ENCODE assay signal across 11 cellular contexts in genomic region chr16:17173134-17173729, GRCh38.
DNase-seq lines count a peak whose midpoint lies in the region; ATAC-seq, FAIRE-seq and TF ChIP-seq lines count a peak whose summit lies in the region.
"Had no signal": no experiment of that assay in that cellular context is flagged by ENCODE, and none has a peak within 500 bp of the region (broad histone marks: within the 10 kb centered on the region; RNA-seq: fewer than 3 reads in every experiment).

No MANE protein-coding gene starts in this region.

- H3K9me3 ChIP-seq in astrocyte (ENCODE audit: insufficient read depth, low read depth, low read length): no peaks in the 10 kb centered on the region
- H3K9me3 ChIP-seq in tibial nerve: no peaks in the 10 kb centered on the region
- H3K9me3 ChIP-seq: thoracic aorta had no signal

- H3K4me2 ChIP-seq in astrocyte (ENCODE audit: low read length): peak overlapping the region; percentile 45

- peaks cover 30% of the 10 kb centered on the region for H3K36me3 Mint-ChIP-seq in activated CD4-positive, alpha-beta memory T cell treated with anti-CD3 and anti-CD28 coated beads, Interleukin-2, amount 10 ng/mL, durations not matched to agents 7 days and 5 days (ENCODE audit: low read depth)
- H3K36me3 Mint-ChIP-seq in activated CD4-positive, alpha-beta memory T cell treated with anti-CD3 and anti-CD28 coated beads for 36 hours: no peaks in the 10 kb centered on the region
- peaks cover 6% of the 10 kb centered on the region for H3K36me3 Mint-ChIP-seq in astrocyte (ENCODE audit: low read depth, unreplicated experiment)

- no peak overlapping the region for H3K4me3 Mint-ChIP-seq in activated CD4-positive, alpha-beta memory T cell treated with anti-CD3 and anti-CD28 coated beads, Interleukin-2, amount 10 ng/mL, durations not matched to agents 7 days and 5 days
- H3K4me3 Mint-ChIP-seq in activated CD4-positive, alpha-beta memory T cell treated with anti-CD3 and anti-CD28 coated beads for 36 hours: no peak overlapping the region
- H3K4me3 Mint-ChIP-seq in astrocyte (ENCODE audit: unreplicated experiment): no peak overlapping the region

- H3K36me3 ChIP-seq in astrocyte (ENCODE audit: insufficient read depth, low read length): peaks cover 9% of the 10 kb centered on the region
- H3K36me3 ChIP-seq in tibial nerve: no peaks in the 10 kb centered on the region
- H3K36me3 ChIP-seq: thoracic aorta had no signal

- peaks cover 57% of the 10 kb centered on the region for H4K20me1 ChIP-seq in astrocyte (ENCODE audit: insufficient read depth, low read length)

- H3K27me3 Mint-ChIP-seq in activated CD4-positive, alpha-beta memory T cell treated with anti-CD3 and anti-CD28 coated beads, Interleukin-2, amount 10 ng/mL, durations not matched to agents 7 days and 5 days: no peaks in the 10 kb centered on the region
- H3K27me3 Mint-ChIP-seq in activated CD4-positive, alpha-beta memory T cell treated with anti-CD3 and anti-CD28 coated beads for 36 hours: no peaks in the 10 kb centered on the region
- no peaks in the 10 kb centered on the region for H3K27me3 Mint-ChIP-seq in astrocyte (ENCODE audit: low read depth, unreplicated experiment)

- peak; percentile 19 for DNase-seq in activated CD4-positive, alpha-beta memory T cell treated with anti-CD3 and anti-CD28 coated beads, Interleukin-2, amount 10 ng/mL, durations not matched to agents 7 days and 5 days
- no peak for DNase-seq in activated CD4-positive, alpha-beta memory T cell treated with anti-CD3 and anti-CD28 coated beads for 36 hours
- DNase-seq in astrocyte (ENCODE audit: low read depth) (peak; percentile 79), left colon (peak; percentile 24 to 44), tibial nerve (ENCODE audit: low spot score in 2 of 2) (peak; percentile 18 to 73), T-helper 9 cell (no peak)
- no peak for DNase-seq in stimulated activated CD4-positive, alpha-beta T cell treated with anti-CD3 and anti-CD28 coated beads, Interleukin-15, amount 100 ng/mL, for 24 hours

- intact Hi-C loops in activated CD4-positive, alpha-beta memory T cell treated with anti-CD3 and anti-CD28 coated beads for 36 hours (cut with micrococcal nuclease): no loop called here
- intact Hi-C loops in left colon (cut with DNase I, micrococcal nuclease): no loop called here

- no peak overlapping the region for H3K9ac ChIP-seq in astrocyte (ENCODE audit: low read length)

- FAIRE-seq in astrocyte (lab: Jason Lieb, UNC): peak; percentile 13

- TF ChIP-seq POLR2A in tibial nerve (IDR thresholded peaks at IDR 0.05): no peak

- peaks cover 13% of the 10 kb centered on the region for H3K4me1 Mint-ChIP-seq in activated CD4-positive, alpha-beta memory T cell treated with anti-CD3 and anti-CD28 coated beads, Interleukin-2, amount 10 ng/mL, durations not matched to agents 7 days and 5 days
- H3K4me1 Mint-ChIP-seq in activated CD4-positive, alpha-beta memory T cell treated with anti-CD3 and anti-CD28 coated beads for 36 hours (ENCODE audit: low read depth): peaks cover 2% of the 10 kb centered on the region
- peaks cover 23% of the 10 kb centered on the region for H3K4me1 Mint-ChIP-seq in astrocyte (ENCODE audit: low read depth, unreplicated experiment)

- TF ChIP-seq EP300 in tibial nerve (IDR thresholded peaks at IDR 0.05): peak; percentile 51 to 87

- 78 to 80% methylated on average over 12 of the region's 12 CpGs for WGBS in tibial nerve, 2 donors

- no peaks in the 10 kb centered on the region for H3K79me2 ChIP-seq in astrocyte (ENCODE audit: insufficient read depth, low read length)

- POLR2A ChIA-PET in activated CD4-positive, alpha-beta memory T cell treated with anti-CD3 and anti-CD28 coated beads, Interleukin-2, amount 10 ng/mL, durations not matched to agents 7 days and 5 days (lab: Charles Lee): no interaction called here
- POLR2A ChIA-PET in activated CD4-positive, alpha-beta memory T cell treated with anti-CD3 and anti-CD28 coated beads for 36 hours (lab: Charles Lee): no interaction called here

- H3K4me3 ChIP-seq in astrocyte (ENCODE audit: insufficient read depth, low read depth, low read length): no peak overlapping the region
- no peak overlapping the region for H3K4me3 ChIP-seq in tibial nerve
- H3K4me3 ChIP-seq: skin epidermis, thoracic aorta had no signal

- H2AFZ ChIP-seq in astrocyte (ENCODE audit: low read depth, low read length): no peak overlapping the region

- H3K27ac ChIP-seq in astrocyte (ENCODE audit: low read depth, low read length) (no peak overlapping the region), tibial nerve (peak overlapping the region in 1 of 4 donors; percentile 36)
- H3K27ac ChIP-seq: thoracic aorta, VCaP had no signal

- H3K4me1 ChIP-seq in astrocyte (ENCODE audit: insufficient read depth, low read length): peaks cover 17% of the 10 kb centered on the region
- peaks cover 0 to 8% (median 3%) of the 10 kb centered on the region in 4 donors for H3K4me1 ChIP-seq in tibial nerve

- CTCF ChIA-PET in activated CD4-positive, alpha-beta memory T cell treated with anti-CD3 and anti-CD28 coated beads, Interleukin-2, amount 10 ng/mL, durations not matched to agents 7 days and 5 days (lab: Charles Lee): no interaction called here
- CTCF ChIA-PET in activated CD4-positive, alpha-beta memory T cell treated with anti-CD3 and anti-CD28 coated beads for 36 hours (lab: Charles Lee): no interaction called here

- no peak overlapping the region for H3K27ac Mint-ChIP-seq in activated CD4-positive, alpha-beta memory T cell treated with anti-CD3 and anti-CD28 coated beads, Interleukin-2, amount 10 ng/mL, durations not matched to agents 7 days and 5 days
- H3K27ac Mint-ChIP-seq in activated CD4-positive, alpha-beta memory T cell treated with anti-CD3 and anti-CD28 coated beads for 36 hours: no peak overlapping the region
- H3K27ac Mint-ChIP-seq in astrocyte (ENCODE audit: unreplicated experiment): no peak overlapping the region

- H3K27me3 ChIP-seq in astrocyte (ENCODE audit: insufficient read depth, low read length) (no peaks in the 10 kb centered on the region), tibial nerve (no peaks in the 10 kb centered on the region)

- no peaks in the 10 kb centered on the region for H3K9me3 Mint-ChIP-seq in activated CD4-positive, alpha-beta memory T cell treated with anti-CD3 and anti-CD28 coated beads, Interleukin-2, amount 10 ng/mL, durations not matched to agents 7 days and 5 days
- no peaks in the 10 kb centered on the region for H3K9me3 Mint-ChIP-seq in activated CD4-positive, alpha-beta memory T cell treated with anti-CD3 and anti-CD28 coated beads for 36 hours
- H3K9me3 Mint-ChIP-seq in astrocyte (ENCODE audit: unreplicated experiment): no peaks in the 10 kb centered on the region

- TF ChIP-seq CTCF in astrocyte (IDR thresholded peaks at IDR 0.05; ENCODE audit: insufficient read depth, low read depth, low read length): no peak
- no peak for TF ChIP-seq CTCF in tibial nerve (IDR thresholded peaks at IDR 0.05)

- peak; percentile 49 for ATAC-seq in left colon
- no peak for ATAC-seq in GM21723 (IDR thresholded peaks at IDR 0.05; ENCODE audit: unreplicated experiment)

Comparison
In these comparisons a context has a peak if more than half of its experiments do, and no peak if none do; other contexts are left out.
1. DNase-seq: peak in activated CD4-positive, alpha-beta memory T cell treated with anti-CD3 and anti-CD28 coated beads, Interleukin-2, amount 10 ng/mL, durations not matched to agents 7 days and 5 days (single experiment), astrocyte (single experiment), left colon (2 of 2) and tibial nerve (2 of 2); none in activated CD4-positive, alpha-beta memory T cell treated with anti-CD3 and anti-CD28 coated beads for 36 hours (single experiment), stimulated activated CD4-positive, alpha-beta T cell treated with anti-CD3 and anti-CD28 coated beads, Interleukin-15, amount 100 ng/mL, for 24 hours (single experiment) and T-helper 9 cell (single experiment).